1 cellular context compared by ENCODE assay signal in the genomic region with DNA sequence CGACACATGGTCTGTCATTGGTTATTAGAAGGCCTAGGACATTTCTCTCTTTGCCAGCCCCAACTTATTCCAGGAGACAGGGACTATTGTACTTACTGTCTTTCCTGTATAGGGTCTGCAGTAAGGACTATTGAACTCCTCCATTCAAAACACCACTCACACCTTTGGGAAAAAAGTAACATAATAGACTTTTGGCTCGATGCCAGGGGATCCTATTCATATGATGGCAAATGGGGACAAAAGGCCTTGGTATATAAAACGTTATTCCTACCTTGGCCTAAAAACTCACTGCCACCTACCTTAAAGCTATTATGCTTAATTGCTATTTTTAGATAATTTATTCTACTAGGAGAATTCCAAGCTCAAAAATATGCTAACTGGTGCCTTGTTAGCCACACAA.
A peak's percentile ranks its signal among the peaks of the same experiment; 100 is the strongest.
TF ChIP-seq lines count a peak whose summit lies in the region.

No MANE protein-coding gene starts in this region.

TF ChIP-seq in K562, 482 proteins besides CTCF, POLR2A, EP300 and RAD21:
- TF ChIP-seq EZH2 (IDR thresholded peaks at IDR 0.05; ENCODE audit: borderline replicate concordance, low read depth, low read length), result no peak
- TF ChIP-seq, protein P1, sequence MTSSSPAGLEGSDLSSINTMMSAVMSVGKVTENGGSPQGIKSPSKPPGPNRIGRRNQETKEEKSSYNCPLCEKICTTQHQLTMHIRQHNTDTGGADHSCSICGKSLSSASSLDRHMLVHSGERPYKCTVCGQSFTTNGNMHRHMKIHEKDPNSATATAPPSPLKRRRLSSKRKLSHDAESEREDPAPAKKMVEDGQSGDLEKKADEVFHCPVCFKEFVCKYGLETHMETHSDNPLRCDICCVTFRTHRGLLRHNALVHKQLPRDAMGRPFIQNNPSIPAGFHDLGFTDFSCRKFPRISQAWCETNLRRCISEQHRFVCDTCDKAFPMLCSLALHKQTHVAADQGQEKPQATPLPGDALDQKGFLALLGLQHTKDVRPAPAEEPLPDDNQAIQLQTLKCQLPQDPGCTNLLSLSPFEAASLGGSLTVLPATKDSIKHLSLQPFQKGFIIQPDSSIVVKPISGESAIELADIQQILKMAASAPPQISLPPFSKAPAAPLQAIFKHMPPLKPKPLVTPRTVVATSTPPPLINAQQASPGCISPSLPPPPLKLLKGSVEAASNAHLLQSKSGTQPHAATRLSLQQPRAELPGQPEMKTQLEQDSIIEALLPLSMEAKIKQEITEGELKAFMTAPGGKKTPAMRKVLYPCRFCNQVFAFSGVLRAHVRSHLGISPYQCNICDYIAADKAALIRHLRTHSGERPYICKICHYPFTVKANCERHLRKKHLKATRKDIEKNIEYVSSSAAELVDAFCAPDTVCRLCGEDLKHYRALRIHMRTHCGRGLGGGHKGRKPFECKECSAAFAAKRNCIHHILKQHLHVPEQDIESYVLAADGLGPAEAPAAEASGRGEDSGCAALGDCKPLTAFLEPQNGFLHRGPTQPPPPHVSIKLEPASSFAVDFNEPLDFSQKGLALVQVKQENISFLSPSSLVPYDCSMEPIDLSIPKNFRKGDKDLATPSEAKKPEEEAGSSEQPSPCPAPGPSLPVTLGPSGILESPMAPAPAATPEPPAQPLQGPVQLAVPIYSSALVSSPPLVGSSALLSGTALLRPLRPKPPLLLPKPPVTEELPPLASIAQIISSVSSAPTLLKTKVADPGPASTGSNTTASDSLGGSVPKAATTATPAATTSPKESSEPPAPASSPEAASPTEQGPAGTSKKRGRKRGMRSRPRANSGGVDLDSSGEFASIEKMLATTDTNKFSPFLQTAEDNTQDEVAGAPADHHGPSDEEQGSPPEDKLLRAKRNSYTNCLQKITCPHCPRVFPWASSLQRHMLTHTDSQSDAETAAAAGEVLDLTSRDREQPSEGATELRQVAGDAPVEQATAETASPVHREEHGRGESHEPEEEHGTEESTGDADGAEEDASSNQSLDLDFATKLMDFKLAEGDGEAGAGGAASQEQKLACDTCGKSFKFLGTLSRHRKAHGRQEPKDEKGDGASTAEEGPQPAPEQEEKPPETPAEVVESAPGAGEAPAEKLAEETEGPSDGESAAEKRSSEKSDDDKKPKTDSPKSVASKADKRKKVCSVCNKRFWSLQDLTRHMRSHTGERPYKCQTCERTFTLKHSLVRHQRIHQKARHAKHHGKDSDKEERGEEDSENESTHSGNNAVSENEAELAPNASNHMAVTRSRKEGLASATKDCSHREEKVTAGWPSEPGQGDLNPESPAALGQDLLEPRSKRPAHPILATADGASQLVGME (CRISPR knock-in tag; IDR thresholded peaks at IDR 0.05), result no peak
- TF ChIP-seq, protein P2, sequence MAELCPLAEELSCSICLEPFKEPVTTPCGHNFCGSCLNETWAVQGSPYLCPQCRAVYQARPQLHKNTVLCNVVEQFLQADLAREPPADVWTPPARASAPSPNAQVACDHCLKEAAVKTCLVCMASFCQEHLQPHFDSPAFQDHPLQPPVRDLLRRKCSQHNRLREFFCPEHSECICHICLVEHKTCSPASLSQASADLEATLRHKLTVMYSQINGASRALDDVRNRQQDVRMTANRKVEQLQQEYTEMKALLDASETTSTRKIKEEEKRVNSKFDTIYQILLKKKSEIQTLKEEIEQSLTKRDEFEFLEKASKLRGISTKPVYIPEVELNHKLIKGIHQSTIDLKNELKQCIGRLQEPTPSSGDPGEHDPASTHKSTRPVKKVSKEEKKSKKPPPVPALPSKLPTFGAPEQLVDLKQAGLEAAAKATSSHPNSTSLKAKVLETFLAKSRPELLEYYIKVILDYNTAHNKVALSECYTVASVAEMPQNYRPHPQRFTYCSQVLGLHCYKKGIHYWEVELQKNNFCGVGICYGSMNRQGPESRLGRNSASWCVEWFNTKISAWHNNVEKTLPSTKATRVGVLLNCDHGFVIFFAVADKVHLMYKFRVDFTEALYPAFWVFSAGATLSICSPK (IDR thresholded peaks at IDR 0.05; ENCODE audit: borderline replicate concordance), result no peak
- no peak for TF ChIP-seq NEUROD1 (IDR thresholded peaks at IDR 0.05; ENCODE audit: borderline replicate concordance, low read depth, low read length, partially characterized antibody)
- no peak for TF ChIP-seq ZNF57 (CRISPR knock-in tag; IDR thresholded peaks at IDR 0.05)
- TF ChIP-seq ILK (tag; IDR thresholded peaks at IDR 0.05; ENCODE audit: borderline replicate concordance, low read depth), result no peak
- TF ChIP-seq NFIX (CRISPR knock-in tag; IDR thresholded peaks at IDR 0.05; ENCODE audit: low read depth), result peak; percentile 90
- no peak for TF ChIP-seq TAF7 (tag; IDR thresholded peaks at IDR 0.05)
- TF ChIP-seq TARDBP (IDR thresholded peaks at IDR 0.05), result no peak
- TF ChIP-seq PTBP1 (IDR thresholded peaks at IDR 0.05; ENCODE audit: low read depth, low read length), result no peak
- no peak for TF ChIP-seq ZBED1 (IDR thresholded peaks at IDR 0.05)
- TF ChIP-seq, protein P3, sequence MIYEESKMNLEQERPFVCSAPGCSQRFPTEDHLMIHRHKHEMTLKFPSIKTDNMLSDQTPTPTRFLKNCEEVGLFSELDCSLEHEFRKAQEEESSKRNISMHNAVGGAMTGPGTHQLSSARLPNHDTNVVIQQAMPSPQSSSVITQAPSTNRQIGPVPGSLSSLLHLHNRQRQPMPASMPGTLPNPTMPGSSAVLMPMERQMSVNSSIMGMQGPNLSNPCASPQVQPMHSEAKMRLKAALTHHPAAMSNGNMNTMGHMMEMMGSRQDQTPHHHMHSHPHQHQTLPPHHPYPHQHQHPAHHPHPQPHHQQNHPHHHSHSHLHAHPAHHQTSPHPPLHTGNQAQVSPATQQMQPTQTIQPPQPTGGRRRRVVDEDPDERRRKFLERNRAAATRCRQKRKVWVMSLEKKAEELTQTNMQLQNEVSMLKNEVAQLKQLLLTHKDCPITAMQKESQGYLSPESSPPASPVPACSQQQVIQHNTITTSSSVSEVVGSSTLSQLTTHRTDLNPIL (CRISPR knock-in tag; IDR thresholded peaks at IDR 0.05), result no peak
- no peak for TF ChIP-seq GATA2 (CRISPR knock-in tag; IDR thresholded peaks at IDR 0.05)
- TF ChIP-seq ZNF780A (CRISPR knock-in tag; IDR thresholded peaks at IDR 0.05), result no peak
- TF ChIP-seq CBFB (CRISPR knock-in tag; IDR thresholded peaks at IDR 0.05), result no peak
- TF ChIP-seq NFIC (IDR thresholded peaks at IDR 0.05), result peak; percentile 97
- TF ChIP-seq PTRF (tag; IDR thresholded peaks at IDR 0.05), result no peak
